Comparison of ENCODE assay signal across 8 cellular contexts in genomic region chr5:132961887-132962286, GRCh38. TPM values are rescaled to one million over a fixed set of nuclear protein-coding genes. Genes with fewer than 3 reads are reported as not detected.
DNase-seq lines count a peak whose midpoint lies in the region; ATAC-seq and TF ChIP-seq lines count a peak whose summit lies in the region.

No MANE protein-coding gene starts in this region.

- H3K79me2 ChIP-seq in OCI-LY7 (ENCODE audit: insufficient read depth, low read depth, low read length), result peaks cover 62% of the 10 kb centered on the region

- H3K4me1 Mint-ChIP-seq in neural crest cell, result peaks cover 35% of the 10 kb centered on the region

- intact Hi-C loops in OCI-LY7 (cut with micrococcal nuclease; ENCODE audit: unreplicated experiment), result loop anchor here (2.0 kb wide), 3 partner anchors 89 to 143 kb away; partner anchors contain the start of genes GDF9 and UQCRQ

- peak overlapping the region; percentile 100 for H3K27ac Mint-ChIP-seq in neural crest cell (ENCODE audit: unreplicated experiment)

- peak overlapping the region; percentile 80 for H3K4me3 ChIP-seq in OCI-LY7 (ENCODE audit: low read depth, low read length, poor library complexity, severe bottlenecking)
- peak overlapping the region; percentile 99 for H3K4me3 ChIP-seq in endocrine pancreas (ENCODE audit: control insufficient read depth, insufficient read depth, low read length)

- no peak for TF ChIP-seq CTCF in OCI-LY7 (conservative IDR thresholded peaks at IDR 0.05; ENCODE audit: low read length)
- TF ChIP-seq CTCF in neural crest cell (conservative IDR thresholded peaks at IDR 0.05), result no peak

- peaks cover 21% of the 10 kb centered on the region for H3K4me1 ChIP-seq in OCI-LY7 (ENCODE audit: insufficient read depth, low read length, poor library complexity, severe bottlenecking)
- peaks cover 4% of the 10 kb centered on the region for H3K4me1 ChIP-seq in endocrine pancreas (ENCODE audit: control insufficient read depth, insufficient read depth, low read length)

- H3K36me3 Mint-ChIP-seq in neural crest cell (ENCODE audit: low read depth), result peaks cover 5% of the 10 kb centered on the region

- H3K9me3 Mint-ChIP-seq in neural crest cell, result no peaks in the 10 kb centered on the region

- H3K9ac ChIP-seq in endocrine pancreas (ENCODE audit: control insufficient read depth, insufficient read depth, low read length), result peak overlapping the region; percentile 90

- ATAC-seq in GM19463 (IDR thresholded peaks at IDR 0.05; ENCODE audit: unreplicated experiment), result no peak
- ATAC-seq in GM19035 (IDR thresholded peaks at IDR 0.05; ENCODE audit: unreplicated experiment), result no peak

- no peaks in the 10 kb centered on the region for H3K9me2 ChIP-seq in OCI-LY7 (ENCODE audit: insufficient read depth, low read length)

- no TSS peak for BruUV-seq in OCI-LY7 (replicated peaks; lab: Mats Ljungman, UMichigan)

- no peaks in the 10 kb centered on the region for H3K27me3 Mint-ChIP-seq in neural crest cell (ENCODE audit: low read depth)

- H3K27me3 ChIP-seq in endocrine pancreas (ENCODE audit: control insufficient read depth, insufficient read depth, low read length), result no peaks in the 10 kb centered on the region

- no peak overlapping the region for H2AFZ ChIP-seq in OCI-LY7 (ENCODE audit: low read length)

- peaks cover 13% of the 10 kb centered on the region for H4K20me1 ChIP-seq in OCI-LY7 (ENCODE audit: insufficient read depth, low read length)

- CTCF ChIA-PET in OCI-LY7 (lab: Charles Lee; ENCODE audit: unreplicated experiment), result interaction anchor here (1.3 kb wide), 1 partner anchor 142 kb away, joined by 3 read pairs; no protein-coding TSS in a partner anchor

- DNase-seq in Daoy (ENCODE audit: low read depth), result peak; percentile 55
- DNase-seq in OCI-LY7 (ENCODE audit: low spot score), result peak; percentile 7
- no peak for DNase-seq in neural crest cell (ENCODE audit: low read depth, low spot score)
- no peak for DNase-seq in cortex of kidney (lab: John Stamatoyannopoulos, UW)
- DNase-seq in HPDE6-E6E7 (ENCODE audit: extremely low spot score), result no peak

- H3K27ac ChIP-seq in OCI-LY7 (ENCODE audit: low read depth, low read length, poor library complexity, severe bottlenecking), result peak overlapping the region; percentile 68

- peak overlapping the region; percentile 94 for H3K4me3 Mint-ChIP-seq in neural crest cell

- H3K4me2 ChIP-seq in OCI-LY7 (ENCODE audit: low read length), result peak overlapping the region; percentile 76

- H3K36me3 ChIP-seq in OCI-LY7 (ENCODE audit: insufficient read depth, low read length) (peaks cover 34% of the 10 kb centered on the region), endocrine pancreas (ENCODE audit: control insufficient read depth, insufficient read depth, low read length) (no peaks in the 10 kb centered on the region)

- POLR2A ChIA-PET in OCI-LY7 (lab: Charles Lee), result interaction anchor here (0.6 to 3.3 kb wide), 8 partner anchors 8 to 404 kb away, joined by 3 to 14 read pairs (median 3); partner anchors contain the start of gene ZCCHC10

- H3K9me3 ChIP-seq in OCI-LY7 (ENCODE audit: low read length), result no peaks in the 10 kb centered on the region; the same call in 1 of the 2 replicates
- no peaks in the 10 kb centered on the region for H3K9me3 ChIP-seq in endocrine pancreas (ENCODE audit: control insufficient read depth, low read length)

RNA-seq across cellular contexts. Expression of gene AFF4, which starts 1.5 kb away (rescaled TPM):
- 25.0 and 34.2 TPM in 2 replicates for total RNA-seq in Daoy (2014; rRNA removed; shearing (Covaris generic))
- total RNA-seq in OCI-LY7 (2014; rRNA removed; shearing (Covaris generic)), result 19.6 and 21.6 TPM in 2 replicates
- total RNA-seq in OCI-LY7 (2022) (42.4 and 45.7 TPM in 2 replicates), neural crest cell (64.7 and 67.5 TPM in 2 replicates)

Comparison
In these comparisons a context has a peak if more than half of its experiments do, and no peak if none do; other contexts are left out.
1. DNase-seq: peak in Daoy (single experiment) and OCI-LY7 (single experiment); none in neural crest cell (single experiment), cortex of kidney (single experiment) and HPDE6-E6E7 (single experiment).